ENCODE assay signal across 9 cellular contexts in genomic region chr10:117226813-117227451, GRCh38. TPM values are rescaled to one million over a fixed set of nuclear protein-coding genes. Genes with fewer than 3 reads are reported as not detected.
DNase-seq lines count a peak whose midpoint lies in the region; ATAC-seq lines count a peak whose summit lies in the region.
"Had no signal": no experiment of that assay in that cellular context is flagged by ENCODE, and none has a peak within 500 bp of the region (broad histone marks: within the 10 kb centered on the region; RNA-seq: fewer than 3 reads in every experiment).

No MANE protein-coding gene starts in this region.

- ATAC-seq in HG02884 (IDR thresholded peaks at IDR 0.05; ENCODE audit: unreplicated experiment) (peak; percentile 54), GM19463 (IDR thresholded peaks at IDR 0.05; ENCODE audit: unreplicated experiment) (no peak)

- in situ Hi-C loops in SK-MEL-5 (cut with HindIII; ENCODE audit: low pct_unique_long_range_greater_than_20kb, low sequenced_read_pairs) = no loop called here

- DNase-seq in ELR (ENCODE audit: low read depth) = peak; percentile 64
- DNase-seq in SK-MEL-5 (ENCODE audit: low read depth, low spot score) = peak; percentile 76
- peak; percentile 38 for DNase-seq in hepatic stellate cell (ENCODE audit: low spot score)
- no peak for DNase-seq in activated CD8-positive, alpha-beta memory T cell treated with anti-CD3 and anti-CD28 coated beads for 24 hours
- no peak for DNase-seq in activated effector memory CD4-positive, alpha-beta T cell treated with Interleukin-2 at 50 U/mL for 16 hours
- no peak for DNase-seq in RPMI8226

RNA-seq across cellular contexts. Expression of gene SLC18A2, which starts 14.0 kb away (rescaled TPM):
- 0.11 TPM in 1 of 2 replicates, not detected in the other for total RNA-seq in SK-MEL-5 (2014; rRNA removed; shearing (Covaris generic))
- polyA plus RNA-seq in SK-MEL-5 (2015; cell fraction: cytosol; rRNA removed) = not detected in 2 replicates
- polyA plus RNA-seq in SK-MEL-5 (2015; cell fraction: nucleus; rRNA removed) = 0.04 TPM in 1 of 2 replicates, not detected in the other

RNA-seq across cellular contexts. Expression of gene KCNK18, which starts 29.6 kb away (rescaled TPM):
- not detected in 2 replicates for total RNA-seq in SK-MEL-5 (2014; rRNA removed; shearing (Covaris generic))
- polyA plus RNA-seq in SK-MEL-5 (2015; cell fraction: cytosol; rRNA removed) = not detected in 2 replicates
- polyA plus RNA-seq in SK-MEL-5 (2015; cell fraction: nucleus; rRNA removed) = not detected in 2 replicates
- total RNA-seq: SJCRH30 had no signal

Comparison
In these comparisons a context has a peak if more than half of its experiments do, and no peak if none do; other contexts are left out.
1. DNase-seq: peak in ELR (single experiment), SK-MEL-5 (single experiment) and hepatic stellate cell (single experiment); none in activated CD8-positive, alpha-beta memory T cell treated with anti-CD3 and anti-CD28 coated beads for 24 hours (single experiment), activated effector memory CD4-positive, alpha-beta T cell treated with Interleukin-2 at 50 U/mL for 16 hours (single experiment) and RPMI8226 (single experiment).